ENCODE assay signal across 10 cellular contexts in the genomic region with DNA sequence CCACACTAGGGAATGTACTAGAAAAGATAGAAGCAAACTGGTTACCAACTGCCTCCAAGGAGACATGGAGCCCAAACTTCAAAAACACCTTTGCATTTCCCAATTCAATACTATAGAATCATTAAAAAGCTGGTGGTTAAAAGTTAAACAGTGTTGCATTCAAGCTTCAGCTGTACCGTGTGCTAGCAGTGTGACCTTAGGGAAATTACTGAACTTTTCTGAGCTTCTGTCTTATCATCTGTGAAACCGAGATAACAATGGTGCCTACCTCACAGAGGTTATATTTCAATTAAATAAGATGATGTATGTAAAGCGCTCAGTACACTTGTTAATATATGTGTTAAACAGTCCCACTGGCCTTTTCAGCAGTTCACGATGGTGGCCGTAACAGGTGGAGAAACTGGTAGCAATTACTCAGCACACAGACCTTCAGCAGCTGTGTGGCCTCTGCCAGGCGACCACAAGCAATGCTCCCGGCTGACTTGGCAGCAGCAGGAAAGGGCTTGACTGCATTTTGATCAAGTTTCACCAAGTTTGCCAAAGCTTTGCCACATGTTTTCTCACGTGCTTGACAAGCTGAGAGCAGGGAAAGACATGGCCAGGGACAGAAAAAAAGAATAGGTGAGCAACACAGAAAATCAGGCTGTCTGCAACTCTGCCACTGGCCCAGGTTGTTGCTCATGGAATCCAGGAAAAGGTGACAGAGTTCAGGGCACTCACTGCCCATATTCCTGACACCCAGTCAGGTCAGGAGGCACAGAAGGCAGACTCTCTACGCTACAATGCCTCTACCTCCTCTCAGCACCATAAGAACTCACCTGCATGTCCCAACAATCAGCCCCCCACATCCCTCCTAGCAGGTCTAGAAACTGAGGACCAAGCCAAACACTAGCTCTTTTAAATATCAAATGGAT.
A peak's percentile ranks its signal among the peaks of the same experiment; 100 is the strongest.
DNase-seq lines count a peak whose midpoint lies in the region; ATAC-seq, FAIRE-seq and TF ChIP-seq lines count a peak whose summit lies in the region.
"Had no signal": no experiment of that assay in that cellular context is flagged by ENCODE, and none has a peak within 500 bp of the region (broad histone marks: within the 10 kb centered on the region; RNA-seq: fewer than 3 reads in every experiment).

No MANE protein-coding gene starts in this region.

- no peak for FAIRE-seq in D721Med (lab: Jason Lieb, UNC)
- FAIRE-seq: urothelium cell line had no signal

- DNase-seq in PC-3: peak; percentile 70
- no peak for DNase-seq in progenitor cell of endocrine pancreas (ENCODE audit: low spot score, unreplicated experiment)
- no peak for DNase-seq in hepatic stellate cell (ENCODE audit: low spot score)
- DNase-seq in D721Med (ENCODE audit: insufficient read length, low spot score): no peak
- DNase-seq in H7: no peak
- no peak for DNase-seq in activated CD8-positive, alpha-beta T cell treated with anti-CD3 and anti-CD28 coated beads for 36 hours
- DNase-seq: activated naive CD8-positive, alpha-beta T cell treated with anti-CD3 and anti-CD28 coated beads, Interleukin-2, amount 10 ng/mL, durations not matched to agents 7 days and 5 days had no signal

- H3K4me3 ChIP-seq in PC-3 (ENCODE audit: low read length) (no peak overlapping the region), H7 (ENCODE audit: insufficient read depth, low read depth, low read length) (no peak overlapping the region)

- peaks cover 11% of the 10 kb centered on the region for H3K4me1 Mint-ChIP-seq in progenitor cell of endocrine pancreas (ENCODE audit: low read depth)
- no peaks in the 10 kb centered on the region for H3K4me1 Mint-ChIP-seq in activated CD8-positive, alpha-beta T cell treated with anti-CD3 and anti-CD28 coated beads for 36 hours (ENCODE audit: low read depth)
- H3K4me1 Mint-ChIP-seq: activated naive CD8-positive, alpha-beta T cell treated with anti-CD3 and anti-CD28 coated beads, Interleukin-2, amount 10 ng/mL, durations not matched to agents 7 days and 5 days had no signal

- no peak overlapping the region for H3K9ac ChIP-seq in PC-3 (ENCODE audit: low read length)

- H3K36me3 Mint-ChIP-seq in progenitor cell of endocrine pancreas (ENCODE audit: insufficient read depth): no peaks in the 10 kb centered on the region
- no peaks in the 10 kb centered on the region for H3K36me3 Mint-ChIP-seq in activated CD8-positive, alpha-beta T cell treated with anti-CD3 and anti-CD28 coated beads for 36 hours (ENCODE audit: low read depth)
- H3K36me3 Mint-ChIP-seq: activated naive CD8-positive, alpha-beta T cell treated with anti-CD3 and anti-CD28 coated beads, Interleukin-2, amount 10 ng/mL, durations not matched to agents 7 days and 5 days had no signal

- H3K79me2 ChIP-seq in PC-3 (ENCODE audit: low read length): no peaks in the 10 kb centered on the region

- H3K36me3 ChIP-seq in PC-3 (ENCODE audit: low read depth, low read length) (no peaks in the 10 kb centered on the region), H7 (replicated peaks; ENCODE audit: control insufficient read depth, insufficient read depth, low read length) (no peaks in the 10 kb centered on the region)

- H3K4me3 Mint-ChIP-seq in progenitor cell of endocrine pancreas (ENCODE audit: low read depth): no peak overlapping the region
- H3K4me3 Mint-ChIP-seq in activated CD8-positive, alpha-beta T cell treated with anti-CD3 and anti-CD28 coated beads for 36 hours: no peak overlapping the region
- H3K4me3 Mint-ChIP-seq: activated naive CD8-positive, alpha-beta T cell treated with anti-CD3 and anti-CD28 coated beads, Interleukin-2, amount 10 ng/mL, durations not matched to agents 7 days and 5 days had no signal

- 0 out of 2 replicates have a peak overlapping the region, but pooled peaks have one; percentile 20 for H3K4me2 ChIP-seq in PC-3 (ENCODE audit: low read length)

- ATAC-seq in GM19023 (IDR thresholded peaks at IDR 0.05; ENCODE audit: unreplicated experiment) (peak; percentile 74), HG02981 (IDR thresholded peaks at IDR 0.05; ENCODE audit: unreplicated experiment) (peak; percentile 76), PC-3 (no peak)
- no peak for ATAC-seq in activated CD8-positive, alpha-beta T cell treated with anti-CD3 and anti-CD28 coated beads for 36 hours

- intact Hi-C loops in PC-3 (cut with micrococcal nuclease): no loop called here
- intact Hi-C loops in activated CD8-positive, alpha-beta T cell treated with anti-CD3 and anti-CD28 coated beads for 36 hours (cut with micrococcal nuclease): no loop called here

- no peak for TF ChIP-seq CTCF in PC-3 (conservative IDR thresholded peaks at IDR 0.05; ENCODE audit: low read depth, low read length)
- TF ChIP-seq CTCF in progenitor cell of endocrine pancreas (IDR thresholded peaks at IDR 0.05; ENCODE audit: unreplicated experiment): no peak
- no peak for TF ChIP-seq CTCF in D721Med (IDR thresholded peaks at IDR 0.05; ENCODE audit: insufficient read depth, missing control alignments)
- TF ChIP-seq CTCF in activated CD8-positive, alpha-beta T cell treated with anti-CD3 and anti-CD28 coated beads for 36 hours (IDR thresholded peaks at IDR 0.05): no peak

- H3K27me3 Mint-ChIP-seq in progenitor cell of endocrine pancreas: no peaks in the 10 kb centered on the region
- H3K27me3 Mint-ChIP-seq in activated CD8-positive, alpha-beta T cell treated with anti-CD3 and anti-CD28 coated beads for 36 hours: no peaks in the 10 kb centered on the region
- H3K27me3 Mint-ChIP-seq: activated naive CD8-positive, alpha-beta T cell treated with anti-CD3 and anti-CD28 coated beads, Interleukin-2, amount 10 ng/mL, durations not matched to agents 7 days and 5 days had no signal

- H3F3A ChIP-seq in PC-3 (ENCODE audit: low read length, unreplicated experiment): no peaks in the 10 kb centered on the region

- peaks cover 28% of the 10 kb centered on the region for H3K4me1 ChIP-seq in PC-3 (ENCODE audit: insufficient read depth, low read length)

- no peak overlapping the region for H2AFZ ChIP-seq in PC-3 (ENCODE audit: low read length)

- CTCF ChIA-PET in PC-3 (lab: Charles Lee): no interaction called here
- CTCF ChIA-PET in activated CD8-positive, alpha-beta T cell treated with anti-CD3 and anti-CD28 coated beads for 36 hours (lab: Charles Lee): no interaction called here

- no peaks in the 10 kb centered on the region for H3K9me3 ChIP-seq in PC-3 (ENCODE audit: low read length)

- peaks cover 6% of the 10 kb centered on the region for H3K9me3 Mint-ChIP-seq in progenitor cell of endocrine pancreas (ENCODE audit: low read depth)
- H3K9me3 Mint-ChIP-seq in activated CD8-positive, alpha-beta T cell treated with anti-CD3 and anti-CD28 coated beads for 36 hours: peaks cover 6% of the 10 kb centered on the region

- no TSS peak for BruUV-seq in PC-3 (replicated peaks; lab: Mats Ljungman, UMichigan)

- H3K9me2 ChIP-seq in PC-3 (replicated peaks; ENCODE audit: low read length): no peaks in the 10 kb centered on the region

- peak overlapping the region; percentile 31 for H3K27ac Mint-ChIP-seq in progenitor cell of endocrine pancreas
- H3K27ac Mint-ChIP-seq in activated CD8-positive, alpha-beta T cell treated with anti-CD3 and anti-CD28 coated beads for 36 hours: no peak overlapping the region
- H3K27ac Mint-ChIP-seq: activated naive CD8-positive, alpha-beta T cell treated with anti-CD3 and anti-CD28 coated beads, Interleukin-2, amount 10 ng/mL, durations not matched to agents 7 days and 5 days had no signal

- H4K20me1 ChIP-seq in PC-3 (ENCODE audit: low read length): no peaks in the 10 kb centered on the region

- H3K27me3 ChIP-seq in PC-3 (ENCODE audit: low read length) (no peaks in the 10 kb centered on the region), H7 (ENCODE audit: control insufficient read depth, insufficient read depth, low read length) (no peaks in the 10 kb centered on the region)

- POLR2A ChIA-PET in PC-3 (lab: Charles Lee; ENCODE audit: unreplicated experiment): no interaction called here
- POLR2A ChIA-PET in activated CD8-positive, alpha-beta T cell treated with anti-CD3 and anti-CD28 coated beads for 36 hours (lab: Charles Lee): no interaction called here

- H3K27ac ChIP-seq in PC-3 (ENCODE audit: low read length): peak overlapping the region; percentile 24; the same call in 1 of the 2 replicates

Comparison
In these comparisons a context has a peak if more than half of its experiments do, and no peak if none do; other contexts are left out.
1. ATAC-seq: peak in GM19023 (single experiment) and HG02981 (single experiment); none in PC-3 (single experiment) and activated CD8-positive, alpha-beta T cell treated with anti-CD3 and anti-CD28 coated beads for 36 hours (single experiment).